Comparison of ENCODE assay signal across 8 cellular contexts in genomic region chr10:100535338-100535714, GRCh38. TPM values are rescaled to one million over a fixed set of nuclear protein-coding genes. Genes with fewer than 3 reads are reported as not detected.
A peak's percentile ranks its signal among the peaks of the same experiment; 100 is the strongest.
DNase-seq lines count a peak whose midpoint lies in the region; ATAC-seq and TF ChIP-seq lines count a peak whose summit lies in the region.

No MANE protein-coding gene starts in this region.

- peaks cover 14% of the 10 kb centered on the region for H3K36me3 ChIP-seq in BE2C
- peaks cover 6 to 21% of the 10 kb centered on the region in 2 donors for H3K36me3 ChIP-seq in ascending aorta
- peaks cover 11% of the 10 kb centered on the region in 2 donors for H3K36me3 ChIP-seq in mucosa of rectum (ENCODE audit: control insufficient read depth in 2 of 2, insufficient read depth in 2 of 2, low read length in 2 of 2)

- H3K27ac ChIP-seq in ascending aorta (peak overlapping the region; percentile 59 to 70), mucosa of rectum (ENCODE audit: low read depth in 2 of 2, low read length in 2 of 2) (peak overlapping the region in 1 of 2 donors; percentile 49)

- H3K4me1 ChIP-seq in BE2C (no peaks in the 10 kb centered on the region), ascending aorta (peaks cover 0 to 14% of the 10 kb centered on the region in 2 donors), mucosa of rectum (ENCODE audit: control insufficient read depth in 2 of 2, insufficient read depth in 2 of 2, low read length in 2 of 2) (peaks cover 12 to 13% of the 10 kb centered on the region in 2 donors)

- DNase-seq in BE2C (no peak), ascending aorta (ENCODE audit: low spot score in 2 of 2) (no peak), NCI-H2171 treated with DMSO at 0.1 percent for 48 hours (lab: John Stamatoyannopoulos, UW) (no peak), NAMALWA (ENCODE audit: low spot score) (no peak), foreskin melanocyte (no peak), T-helper 2 cell (no peak)

- intact Hi-C loops in ascending aorta (cut with DNase I): loop anchor here (5.0 to 10.0 kb wide), 3 partner anchors 248 to 911 kb away; partner anchors contain the start of genes BLOC1S2, LZTS2 and SLC25A28

- TF ChIP-seq CTCF in BE2C (IDR thresholded peaks at IDR 0.05; ENCODE audit: low read depth, low read length) (no peak), ascending aorta (IDR thresholded peaks at IDR 0.05) (no peak)

- peak overlapping the region; percentile 85 for H3K4me3 ChIP-seq in BE2C (ENCODE audit: low read depth, low read length)
- H3K4me3 ChIP-seq in ascending aorta: peak overlapping the region; percentile 79 to 86
- peak overlapping the region; percentile 79 to 87 for H3K4me3 ChIP-seq in mucosa of rectum (ENCODE audit: low read length in 2 of 2)

- peak overlapping the region in 1 of 2 donors; percentile 9 for H3K9ac ChIP-seq in mucosa of rectum (ENCODE audit: low read depth in 1 of 2, low read length in 2 of 2)

- H3K27me3 ChIP-seq in BE2C: no peaks in the 10 kb centered on the region
- no peaks in the 10 kb centered on the region for H3K27me3 ChIP-seq in ascending aorta
- no peaks in the 10 kb centered on the region for H3K27me3 ChIP-seq in mucosa of rectum (ENCODE audit: control insufficient read depth in 2 of 2, insufficient read depth in 2 of 2, low read length in 2 of 2)

- ATAC-seq in HG02678 (IDR thresholded peaks at IDR 0.05; ENCODE audit: unreplicated experiment): peak; percentile 4

- H3K9me3 ChIP-seq in BE2C: no peaks in the 10 kb centered on the region
- H3K9me3 ChIP-seq in ascending aorta: no peaks in the 10 kb centered on the region
- no peaks in the 10 kb centered on the region for H3K9me3 ChIP-seq in mucosa of rectum (ENCODE audit: control insufficient read depth in 2 of 2, low read length in 2 of 2)

RNA-seq across cellular contexts. Expression of gene HIF1AN, which starts 0.4 kb away (rescaled TPM):
- polyA plus RNA-seq in BE2C (2012; ENCODE audit: insufficient read depth, insufficient read length, low read depth): 16.6 TPM
- 4.7 TPM for total RNA-seq in ascending aorta

RNA-seq across cellular contexts. Expression of gene NDUFB8, which starts 5.7 kb away (rescaled TPM):
- 253 TPM for polyA plus RNA-seq in BE2C (2012; ENCODE audit: insufficient read depth, insufficient read length, low read depth)
- total RNA-seq in ascending aorta: 71.1 TPM

RNA-seq across cellular contexts. Expression of gene SEC31B, which starts 15.7 kb away (rescaled TPM):
- polyA plus RNA-seq in BE2C (2012; ENCODE audit: insufficient read depth, insufficient read length, low read depth): 32.5 TPM
- 9.2 TPM for total RNA-seq in ascending aorta
